14 cellular contexts compared by ENCODE assay signal in genomic region chr20:34582221-34582620, GRCh38. TPM values are rescaled to one million over a fixed set of nuclear protein-coding genes. Genes with fewer than 3 reads are reported as not detected.
DNase-seq lines count a peak whose midpoint lies in the region; ATAC-seq and TF ChIP-seq lines count a peak whose summit lies in the region.
"Had no signal": no experiment of that assay in that cellular context is flagged by ENCODE, and none has a peak within 500 bp of the region (broad histone marks: within the 10 kb centered on the region; RNA-seq: fewer than 3 reads in every experiment).

No MANE protein-coding gene starts in this region.

- H3K27ac Mint-ChIP-seq in natural killer cell treated with Interleukin-12 subunit alpha and Interleukin-12 subunit beta and Interleukin-15 and Interleukin-18, amount 100 ng/mL, for 72 hours, result peak overlapping the region; percentile 67 to 80
- no peak overlapping the region for H3K27ac Mint-ChIP-seq in natural killer cell
- peak overlapping the region; percentile 80 for H3K27ac Mint-ChIP-seq in chondrocyte (ENCODE audit: unreplicated experiment)
- H3K27ac Mint-ChIP-seq in nephron, result peak overlapping the region; percentile 65 to 83 (median 68)

- no peak for DNase-seq in natural killer cell treated with Interleukin-12 subunit alpha and Interleukin-12 subunit beta and Interleukin-15 and Interleukin-18, amount 100 ng/mL, for 72 hours (ENCODE audit: low spot score)
- DNase-seq in natural killer cell, result no peak
- DNase-seq in chondrocyte (ENCODE audit: low spot score), result no peak
- DNase-seq in uterus, result no peak
- no peak for DNase-seq in NCI-H1105 treated with DMSO at 0.1 percent for 48 hours (lab: John Stamatoyannopoulos, UW)
- no peak for DNase-seq in AG08396 (ENCODE audit: low spot score)
- DNase-seq in NCI-H1436 (lab: John Stamatoyannopoulos, UW), result no peak
- DNase-seq: activated effector memory CD4-positive, alpha-beta T cell treated with anti-CD3 and anti-CD28 coated beads, Interleukin-2, amount 50 U/mL, for 16 hours; effector CD4-positive, alpha-beta T cell; NCI-H2171 treated with DMSO at 0.1 percent for 48 hours had no signal

- no peaks in the 10 kb centered on the region for H3K27me3 ChIP-seq in uterus
- H3K27me3 ChIP-seq: BLaER1 had no signal

- H3K4me3 ChIP-seq in uterus, result no peak overlapping the region
- H3K4me3 ChIP-seq: BLaER1, PC-9 had no signal

- H3K9me3 ChIP-seq in uterus, result no peaks in the 10 kb centered on the region
- H3K9me3 ChIP-seq: BLaER1 had no signal

- no peak for TF ChIP-seq POLR2A in uterus (IDR thresholded peaks at IDR 0.05)

- H3K36me3 ChIP-seq in uterus, result no peaks in the 10 kb centered on the region

- H3K27me3 Mint-ChIP-seq in natural killer cell treated with Interleukin-12 subunit alpha and Interleukin-12 subunit beta and Interleukin-15 and Interleukin-18, amount 100 ng/mL, for 72 hours, result no peaks in the 10 kb centered on the region
- H3K27me3 Mint-ChIP-seq in natural killer cell (ENCODE audit: low read depth in 2 of 2) (no peaks in the 10 kb centered on the region), chondrocyte (ENCODE audit: low read depth) (no peaks in the 10 kb centered on the region), nephron (ENCODE audit: low read depth) (no peaks in the 10 kb centered on the region)

- peaks cover 3 to 6% of the 10 kb centered on the region in 2 donors for H3K4me1 ChIP-seq in uterus

- peaks cover 11 to 15% of the 10 kb centered on the region in 2 donors for H3K4me1 Mint-ChIP-seq in natural killer cell treated with Interleukin-12 subunit alpha and Interleukin-12 subunit beta and Interleukin-15 and Interleukin-18, amount 100 ng/mL, for 72 hours (ENCODE audit: low read depth in 2 of 2)
- H3K4me1 Mint-ChIP-seq in natural killer cell (peaks cover 11 to 12% of the 10 kb centered on the region in 2 donors), chondrocyte (ENCODE audit: low read depth) (peaks cover 24% of the 10 kb centered on the region), nephron (no peaks in the 10 kb centered on the region)

- no peaks in the 10 kb centered on the region for H3K36me3 Mint-ChIP-seq in natural killer cell treated with Interleukin-12 subunit alpha and Interleukin-12 subunit beta and Interleukin-15 and Interleukin-18, amount 100 ng/mL, for 72 hours
- H3K36me3 Mint-ChIP-seq in natural killer cell (no peaks in the 10 kb centered on the region), chondrocyte (ENCODE audit: low read depth) (peaks cover 4% of the 10 kb centered on the region), nephron (ENCODE audit: low read depth) (peaks cover 12% of the 10 kb centered on the region)

- H3K4me3 Mint-ChIP-seq in natural killer cell treated with Interleukin-12 subunit alpha and Interleukin-12 subunit beta and Interleukin-15 and Interleukin-18, amount 100 ng/mL, for 72 hours, result no peak overlapping the region
- no peak overlapping the region for H3K4me3 Mint-ChIP-seq in natural killer cell
- no peak overlapping the region for H3K4me3 Mint-ChIP-seq in chondrocyte (ENCODE audit: unreplicated experiment)
- H3K4me3 Mint-ChIP-seq in nephron, result no peak overlapping the region

- no peak for ATAC-seq in natural killer cell treated with Interleukin-12 subunit alpha and Interleukin-12 subunit beta and Interleukin-15 and Interleukin-18, amount 100 ng/mL, for 72 hours
- no peak for ATAC-seq in natural killer cell

- H3K9me3 Mint-ChIP-seq in natural killer cell treated with Interleukin-12 subunit alpha and Interleukin-12 subunit beta and Interleukin-15 and Interleukin-18, amount 100 ng/mL, for 72 hours, result no peaks in the 10 kb centered on the region
- no peaks in the 10 kb centered on the region for H3K9me3 Mint-ChIP-seq in natural killer cell
- H3K9me3 Mint-ChIP-seq in chondrocyte (ENCODE audit: low read depth), result no peaks in the 10 kb centered on the region
- no peaks in the 10 kb centered on the region for H3K9me3 Mint-ChIP-seq in nephron

- intact Hi-C loops in natural killer cell (cut with micrococcal nuclease), result no loop called here
- intact Hi-C loops in uterus (cut with DNase I; ENCODE audit: low total_unique reads), result no loop called here

- H3K27ac ChIP-seq in uterus, result peak overlapping the region; percentile 74 to 81
- H3K27ac ChIP-seq: BLaER1, PC-9, VCaP had no signal

- TF ChIP-seq CTCF in natural killer cell (IDR thresholded peaks at IDR 0.05) (no peak), chondrocyte (IDR thresholded peaks at IDR 0.05) (no peak), nephron (IDR thresholded peaks at IDR 0.05; ENCODE audit: unreplicated experiment in 3 of 3) (no peak), uterus (IDR thresholded peaks at IDR 0.05) (no peak)

RNA-seq across cellular contexts. Expression of gene MAP1LC3A, which starts 23.7 kb away (rescaled TPM):
- 1 to 10 TPM; 5.3 to 6.4 TPM for total RNA-seq in natural killer cell treated with Interleukin-12 subunit alpha and Interleukin-12 subunit beta and Interleukin-15 and Interleukin-18, amount 100 ng/mL, for 72 hours
- total RNA-seq in natural killer cell (10 to 100 TPM; 12.7 to 20.4 (median 19.8) TPM), chondrocyte (49.4 to 128 TPM (median 120 TPM) in 3 replicates), uterus (10 to 100 TPM in 3 of 4 donors, 1 to 10 TPM in 1; 6.7 to 57.1 (median 20.0) TPM)
- total RNA-seq: PC-9 had no signal

Comparison
In these comparisons a context has a peak if more than half of its experiments do, and no peak if none do; other contexts are left out.
1. H3K27ac Mint-ChIP-seq: peak in natural killer cell treated with Interleukin-12 subunit alpha and Interleukin-12 subunit beta and Interleukin-15 and Interleukin-18, amount 100 ng/mL, for 72 hours (2 of 2), chondrocyte (single experiment) and nephron (3 of 3); none in natural killer cell (0 of 2).